Comparison of ENCODE assay signal across 8 cellular contexts in the genomic region with DNA sequence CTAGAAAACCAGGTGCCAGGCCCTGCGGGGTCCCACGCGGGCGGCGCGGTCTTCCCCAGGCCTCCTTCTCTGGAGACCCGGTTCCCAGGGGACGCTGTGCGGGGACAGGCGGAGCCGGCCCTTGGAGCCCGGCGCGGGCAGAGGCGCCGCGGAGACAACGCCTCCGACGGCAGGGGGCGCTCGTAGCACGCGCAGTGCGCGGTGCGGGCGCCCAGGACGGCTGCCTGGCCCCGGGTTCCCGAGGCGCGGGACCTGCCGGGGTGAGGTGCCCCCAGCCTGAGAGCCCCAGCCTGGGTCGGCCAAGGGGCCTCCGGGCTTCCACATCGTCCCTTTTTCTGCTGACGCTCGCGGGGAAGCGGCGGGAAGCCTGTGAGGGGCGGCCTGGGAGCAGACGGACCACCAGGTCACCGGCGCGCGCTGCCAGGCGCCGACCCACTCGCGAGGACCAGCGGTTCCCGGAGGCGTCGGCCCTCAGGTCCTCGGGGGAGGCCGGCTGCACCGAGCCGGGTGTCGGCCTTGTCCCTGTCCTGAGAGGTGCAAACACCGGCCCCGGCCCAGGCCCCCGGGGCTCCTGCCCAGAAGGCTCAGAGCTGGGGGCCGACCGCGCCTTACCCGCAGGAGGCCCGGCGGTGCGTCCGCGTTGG. TPM values are rescaled to one million over a fixed set of nuclear protein-coding genes. Genes with fewer than 3 reads are reported as not detected.
DNase-seq lines count a peak whose midpoint lies in the region; ATAC-seq, FAIRE-seq and TF ChIP-seq lines count a peak whose summit lies in the region.

No MANE protein-coding gene starts in this region.

- TF ChIP-seq POLR2A in A549 (IDR thresholded peaks at IDR 0.05; ENCODE audit: low read length) = no peak

- H3K9me3 ChIP-seq in A549 = no peaks in the 10 kb centered on the region
- no peaks in the 10 kb centered on the region for H3K9me3 ChIP-seq in right atrium auricular region

- peak; percentile 72 to 98 for TF ChIP-seq RAD21 in A549 (conservative IDR thresholded peaks at IDR 0.05 in 1 of 2, IDR thresholded peaks at IDR 0.05 in 1 of 2)

- ATAC-seq in A549 = peak; percentile 88 to 98
- peak; percentile 93 for ATAC-seq in activated naive CD8-positive, alpha-beta T cell treated with anti-CD3 and anti-CD28 coated beads, Interleukin-2, amount 50 U/mL, for 24 hours
- no peak for ATAC-seq in GM18870 (IDR thresholded peaks at IDR 0.05; ENCODE audit: unreplicated experiment)

- H3K27me3 ChIP-seq in right atrium auricular region = peaks cover 10 to 14% of the 10 kb centered on the region in 2 donors

- DNase-seq in A549 (ENCODE audit: low read depth in 1 of 2, low spot score in 1 of 2) (peak in 1 of 2 experiments; percentile 52), GM18507 (ENCODE audit: extremely low spot score, insufficient read length, low read depth) (peak; percentile 67), HT-29 (ENCODE audit: low spot score) (peak; percentile 83), SW480 (ENCODE audit: low spot score) (peak; percentile 42), right atrium auricular region (ENCODE audit: low spot score) (no peak), retina (peak; percentile 95)
- peak; percentile 80 for DNase-seq in activated naive CD8-positive, alpha-beta T cell treated with anti-CD3 and anti-CD28 coated beads, Interleukin-2, amount 50 U/mL, for 24 hours

- WGBS in A549 (ENCODE audit: missing lambda C conversion rate) = 0% methylated on average over 8 of the region's 73 CpGs

- H3K36me3 Mint-ChIP-seq in activated naive CD8-positive, alpha-beta T cell treated with anti-CD3 and anti-CD28 coated beads, Interleukin-2, amount 50 U/mL, for 24 hours (ENCODE audit: low read depth) = no peaks in the 10 kb centered on the region

- no peaks in the 10 kb centered on the region for H3K4me1 ChIP-seq in A549
- H3K4me1 ChIP-seq in right atrium auricular region = peaks cover 0 to 24% of the 10 kb centered on the region in 2 donors

- peaks cover 81% of the 10 kb centered on the region for H3K27me3 Mint-ChIP-seq in activated naive CD8-positive, alpha-beta T cell treated with anti-CD3 and anti-CD28 coated beads, Interleukin-2, amount 50 U/mL, for 24 hours

- TF ChIP-seq EP300 in A549 (IDR thresholded peaks at IDR 0.05) = no peak

- POLR2A ChIA-PET in A549 (lab: Yijun Ruan, JAX) = no interaction called here

- peak overlapping the region; percentile 91 for H3K4me2 ChIP-seq in A549

- no peaks in the 10 kb centered on the region for H3K9me3 Mint-ChIP-seq in activated naive CD8-positive, alpha-beta T cell treated with anti-CD3 and anti-CD28 coated beads, Interleukin-2, amount 50 U/mL, for 24 hours

- no peaks in the 10 kb centered on the region for H3K36me3 ChIP-seq in right atrium auricular region

- CTCF ChIA-PET in A549 (lab: Yijun Ruan, JAX) = interaction anchor here (0.6 to 4.3 kb wide), 10 partner anchors 8 to 1107 kb away, joined by 3 to 23 read pairs (median 4); no protein-coding TSS in a partner anchor

- peak overlapping the region; percentile 69 to 85; a peak in 5 of 6 replicates for H3K27ac ChIP-seq in A549
- H3K27ac ChIP-seq in right atrium auricular region = no peak overlapping the region

- H3K27ac Mint-ChIP-seq in activated naive CD8-positive, alpha-beta T cell treated with anti-CD3 and anti-CD28 coated beads, Interleukin-2, amount 50 U/mL, for 24 hours = no peak overlapping the region

- peak; percentile 89 for TF ChIP-seq CTCF in A549 (IDR thresholded peaks at IDR 0.05)
- peak; percentile 97 to 100 for TF ChIP-seq CTCF in right atrium auricular region (IDR thresholded peaks at IDR 0.05)

- H3K4me3 Mint-ChIP-seq in activated naive CD8-positive, alpha-beta T cell treated with anti-CD3 and anti-CD28 coated beads, Interleukin-2, amount 50 U/mL, for 24 hours = no peak overlapping the region

- H3K4me3 ChIP-seq in A549 (peak overlapping the region; percentile 54), right atrium auricular region (peak overlapping the region; percentile 32 to 57)

- FAIRE-seq in A549 (lab: Jason Lieb, UNC) (no peak), GM18507 (lab: Jason Lieb, UNC) (peak; percentile 50)

- H3K4me1 Mint-ChIP-seq in activated naive CD8-positive, alpha-beta T cell treated with anti-CD3 and anti-CD28 coated beads, Interleukin-2, amount 50 U/mL, for 24 hours = peaks cover 34% of the 10 kb centered on the region

TF ChIP-seq in A549, 52 proteins besides CTCF, POLR2A, EP300 and RAD21:
- TF ChIP-seq SMC3 (IDR thresholded peaks at IDR 0.05) (peak; percentile 97), MAFK (IDR thresholded peaks at IDR 0.05; ENCODE audit: partially characterized antibody) (no peak)

RNA-seq across cellular contexts. Expression of gene FOXC1, which starts 5.2 kb away (rescaled TPM):
- 3.7 and 4.7 TPM in 2 replicates for polyA plus RNA-seq in A549 (2011; rRNA removed)
- polyA plus RNA-seq in A549 (2012; cell fraction: cytosol; rRNA removed) = 2.7 and 3.8 TPM in 2 replicates
- 3.3 and 5.3 TPM in 2 replicates for polyA plus RNA-seq in A549 (2012; cell fraction: nucleus; rRNA removed)
- polyA plus RNA-seq in A549 (2017; fragmentation: RNase III; extraction: RNeasy Plus Mini Kit Qiagen cat#74134 plus additional on column Dnase treatment) = 3.0 to 3.4 TPM (median 3.3 TPM) in 3 replicates
- polyA minus RNA-seq in A549 (2011; rRNA and poly(A)+ RNA removed) = 1.6 and 2.7 TPM in 2 replicates
- 12.5 and 13.9 TPM in 2 replicates for total RNA-seq in HT-29 (2014; rRNA removed; shearing (Covaris generic))
- total RNA-seq in right atrium auricular region = 10 to 100 TPM; 13.5 to 23.6 TPM

Comparison
In these comparisons a context has a peak if more than half of its experiments do, and no peak if none do; other contexts are left out.
1. H3K27ac ChIP-seq: peak in A549 (2 of 2); none in right atrium auricular region (0 of 2).